1 cellular context compared by ENCODE assay signal in genomic region chr6:130020892-130021483, GRCh38.
A peak's percentile ranks its signal among the peaks of the same experiment; 100 is the strongest.
TF ChIP-seq lines count a peak whose summit lies in the region.

No MANE protein-coding gene starts in this region.

TF ChIP-seq in SK-N-SH, 30 proteins besides CTCF, POLR2A, EP300 and RAD21 (continued from another document):
- TF ChIP-seq MAX (IDR thresholded peaks at IDR 0.05; ENCODE audit: low read depth), result no peak
- TF ChIP-seq IRF3 (IDR thresholded peaks at IDR 0.05; ENCODE audit: low read depth, low read length), result no peak
- TF ChIP-seq MEF2A (IDR thresholded peaks at IDR 0.05; ENCODE audit: borderline replicate concordance, low read depth), result no peak
- no peak for TF ChIP-seq ZBTB33 (IDR thresholded peaks at IDR 0.05; ENCODE audit: borderline replicate concordance, low read depth)
- TF ChIP-seq USF2 (IDR thresholded peaks at IDR 0.05; ENCODE audit: borderline replicate concordance, low read depth, low read length), result no peak
- TF ChIP-seq TEAD4 (IDR thresholded peaks at IDR 0.05; ENCODE audit: borderline replicate concordance, insufficient read depth), result no peak
- TF ChIP-seq FOXM1 (IDR thresholded peaks at IDR 0.05; ENCODE audit: low read depth), result no peak
- TF ChIP-seq MXI1 (IDR thresholded peaks at IDR 0.05; ENCODE audit: low read depth, low read length), result 0 out of 2 replicates have a peak, but pooled peaks have one; percentile 36
- TF ChIP-seq NFIC (IDR thresholded peaks at IDR 0.05; ENCODE audit: borderline replicate concordance), result no peak
- TF ChIP-seq PBX3 (IDR thresholded peaks at IDR 0.05), result no peak
- no peak for TF ChIP-seq ELF1 (IDR thresholded peaks at IDR 0.05)
- TF ChIP-seq FOSL2 (IDR thresholded peaks at IDR 0.05; ENCODE audit: borderline replicate concordance, low read depth), result no peak
- no peak for TF ChIP-seq YY1 (IDR thresholded peaks at IDR 0.05; ENCODE audit: low read depth)
- TF ChIP-seq RXRA (IDR thresholded peaks at IDR 0.05; ENCODE audit: borderline replicate concordance, low read depth), result no peak
- no peak for TF ChIP-seq NRF1 (IDR thresholded peaks at IDR 0.05; ENCODE audit: low read depth, low read length)
- TF ChIP-seq EZH2phosphoT487 (IDR thresholded peaks at IDR 0.05; ENCODE audit: borderline replicate concordance, low read depth), result no peak
- 0 out of 2 replicates have a peak, but pooled peaks have one; percentile 28 for TF ChIP-seq POLR2AphosphoS5 (IDR thresholded peaks at IDR 0.05; ENCODE audit: low read depth, low read length)
- peak; percentile 65; the same call in 1 of the 2 replicates for TF ChIP-seq SIN3A (IDR thresholded peaks at IDR 0.05; ENCODE audit: borderline replicate concordance, low read depth, low read length)
- peak; percentile 67 for TF ChIP-seq SMC3 (IDR thresholded peaks at IDR 0.05; ENCODE audit: low read depth, low read length)
- TF ChIP-seq USF1 (IDR thresholded peaks at IDR 0.05; ENCODE audit: borderline replicate concordance, low read depth), result no peak
- peak; percentile 33; the same call in 1 of the 2 replicates for TF ChIP-seq TAF1 (IDR thresholded peaks at IDR 0.05; ENCODE audit: borderline replicate concordance, low read depth, low read length)
